Comparison of ENCODE assay signal across 23 cellular contexts in genomic region chr1:200454425-200454824, GRCh38.
"Had no signal": no experiment of that assay in that cellular context is flagged by ENCODE, and none has a peak within 500 bp of the region (broad histone marks: within the 10 kb centered on the region; RNA-seq: fewer than 3 reads in every experiment).

No MANE protein-coding gene starts in this region.

- H3K27ac ChIP-seq: adrenal gland, PC-9, SK-N-MC had no signal

- H3K9me3 Mint-ChIP-seq: activated CD4-positive, alpha-beta memory T cell treated with anti-CD3 and anti-CD28 coated beads for 36 hours; activated naive CD8-positive, alpha-beta T cell treated with anti-CD3 and anti-CD28 coated beads, Interleukin-2, amount 10 ng/mL, durations not matched to agents 7 days and 5 days; activated T-cell treated with anti-CD3 and anti-CD28 coated beads, Interleukin-2, amount 50 U/mL, for 4 hours; activated T-helper 2 cell treated with anti-CD3 and anti-CD28 coated beads, Interferon-gamma antibody, Interleukin-2, Interleukin-4, amounts not matched to agents 10 μg/mL and 5 μg/mL and 100 μg/mL, durations not matched to agents 14 hours and 24 hours and 36 hours had no signal

- H3K27me3 ChIP-seq: adrenal gland had no signal

- ATAC-seq: activated T-cell treated with anti-CD3 and anti-CD28 coated beads, Interleukin-2, amount 50 U/mL, for 4 hours had no signal

- H2AFZ ChIP-seq: PC-9 had no signal

- H3K4me3 ChIP-seq: adrenal gland, PC-9, SK-N-MC had no signal

- H3K4me2 ChIP-seq: PC-9 had no signal

- H3K4me1 Mint-ChIP-seq: activated CD4-positive, alpha-beta T cell treated with anti-CD3 and anti-CD28 coated beads, Interleukin-2, amount 10 ng/mL, durations not matched to agents 7 days and 5 days had no signal

- H3K4me1 ChIP-seq: adrenal gland had no signal

- H3K27ac Mint-ChIP-seq: activated CD4-positive, alpha-beta memory T cell treated with anti-CD3 and anti-CD28 coated beads for 36 hours; activated CD4-positive, alpha-beta T cell treated with anti-CD3 and anti-CD28 coated beads, Interleukin-2, amount 10 ng/mL, durations not matched to agents 7 days and 5 days; activated naive CD8-positive, alpha-beta T cell treated with anti-CD3 and anti-CD28 coated beads, Interleukin-2, amount 10 ng/mL, durations not matched to agents 7 days and 5 days; activated T-helper 2 cell treated with anti-CD3 and anti-CD28 coated beads, Interferon-gamma antibody, Interleukin-2, Interleukin-4, amounts not matched to agents 10 μg/mL and 5 μg/mL and 100 μg/mL, durations not matched to agents 14 hours and 24 hours and 36 hours had no signal

- H3K27me3 Mint-ChIP-seq: activated CD4-positive, alpha-beta memory T cell treated with anti-CD3 and anti-CD28 coated beads for 36 hours had no signal

- DNase-seq: activated CD4-positive, alpha-beta memory T cell treated with anti-CD3 and anti-CD28 coated beads for 36 hours; activated CD4-positive, alpha-beta T cell treated with anti-CD3 and anti-CD28 coated beads, Interleukin-2, amount 10 ng/mL, durations not matched to agents 7 days and 5 days; activated CD4-positive, CD25-positive, alpha-beta regulatory T cell; activated CD8-positive, alpha-beta memory T cell treated with anti-CD3 and anti-CD28 coated beads for 24 hours; activated gamma-delta T cell treated with Interleukin-2 at 50 U/mL for 16 hours; activated naive CD4-positive, alpha-beta T cell treated with anti-CD3 and anti-CD28 coated beads, Interleukin-2, amount 50 U/mL, for 16 hours; activated naive CD8-positive, alpha-beta T cell treated with anti-CD3 and anti-CD28 coated beads, Interleukin-2, amount 10 ng/mL, durations not matched to agents 7 days and 5 days; activated T-cell treated with anti-CD3 and anti-CD28 coated beads, Interleukin-2, amount 50 U/mL, for 4 hours; adrenal gland; anterior cingulate cortex; cerebellar nuclear complex; Kasumi-1; NCI-H146; NCI-H187 treated with DMSO at 0.1 percent for 48 hours; NCI-H2081 treated with DMSO at 0.1 percent for 48 hours; NCI-H446; NCI-H524; PC-9; SIG-M5; SW 1271 had no signal

- H3K36me3 Mint-ChIP-seq: activated CD4-positive, alpha-beta memory T cell treated with anti-CD3 and anti-CD28 coated beads for 36 hours; activated naive CD8-positive, alpha-beta T cell treated with anti-CD3 and anti-CD28 coated beads, Interleukin-2, amount 10 ng/mL, durations not matched to agents 7 days and 5 days had no signal

- H3K36me3 ChIP-seq: adrenal gland had no signal

- FAIRE-seq: colon had no signal

- H3K4me3 Mint-ChIP-seq: activated CD4-positive, alpha-beta memory T cell treated with anti-CD3 and anti-CD28 coated beads for 36 hours; activated CD4-positive, alpha-beta T cell treated with anti-CD3 and anti-CD28 coated beads, Interleukin-2, amount 10 ng/mL, durations not matched to agents 7 days and 5 days; activated naive CD8-positive, alpha-beta T cell treated with anti-CD3 and anti-CD28 coated beads, Interleukin-2, amount 10 ng/mL, durations not matched to agents 7 days and 5 days; activated T-cell treated with anti-CD3 and anti-CD28 coated beads, Interleukin-2, amount 50 U/mL, for 4 hours had no signal

- H3K9me3 ChIP-seq: adrenal gland had no signal
